Comparison of ENCODE assay signal across 1 cellular context in the genomic region with DNA sequence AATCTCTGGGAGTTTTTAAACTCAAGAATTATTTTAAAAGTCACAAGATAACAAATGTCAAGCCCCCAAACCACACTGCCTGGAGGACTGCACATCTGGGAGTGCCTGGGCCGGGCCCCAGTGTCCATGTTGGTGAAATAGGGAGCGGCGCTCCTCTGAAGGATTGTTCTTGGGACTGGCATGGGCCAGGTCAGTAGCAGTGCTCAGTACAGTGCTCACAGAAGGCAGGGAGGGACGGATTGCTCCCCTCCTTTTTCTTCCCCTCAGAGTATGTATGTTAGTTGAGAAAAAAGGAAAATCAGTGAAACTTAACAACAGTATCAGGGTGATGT.
TF ChIP-seq lines count a peak whose summit lies in the region.

No MANE protein-coding gene starts in this region.

TF ChIP-seq in GM23338, 12 proteins besides CTCF, POLR2A, EP300 and RAD21 (continued from another document):
- TF ChIP-seq JUNB (IDR thresholded peaks at IDR 0.05; ENCODE audit: unreplicated experiment) (no peak), EZH2 (IDR thresholded peaks at IDR 0.05; ENCODE audit: low read depth, unreplicated experiment) (no peak), STAT1 (IDR thresholded peaks at IDR 0.05; ENCODE audit: unreplicated experiment) (no peak), REST (IDR thresholded peaks at IDR 0.05; ENCODE audit: unreplicated experiment) (no peak), POLR2AphosphoS5 (IDR thresholded peaks at IDR 0.05; ENCODE audit: low read depth) (no peak), NANOG (IDR thresholded peaks at IDR 0.05; ENCODE audit: borderline replicate concordance) (no peak), ZNF462 (CRISPR knock-in tag; IDR thresholded peaks at IDR 0.05) (no peak), ZNF331 (CRISPR knock-in tag; IDR thresholded peaks at IDR 0.05; ENCODE audit: low read depth) (no peak), CREB1 (CRISPR knock-in tag; IDR thresholded peaks at IDR 0.05; ENCODE audit: low read depth) (no peak)
